Comparison of ENCODE assay signal across 7 cellular contexts in the genomic region with DNA sequence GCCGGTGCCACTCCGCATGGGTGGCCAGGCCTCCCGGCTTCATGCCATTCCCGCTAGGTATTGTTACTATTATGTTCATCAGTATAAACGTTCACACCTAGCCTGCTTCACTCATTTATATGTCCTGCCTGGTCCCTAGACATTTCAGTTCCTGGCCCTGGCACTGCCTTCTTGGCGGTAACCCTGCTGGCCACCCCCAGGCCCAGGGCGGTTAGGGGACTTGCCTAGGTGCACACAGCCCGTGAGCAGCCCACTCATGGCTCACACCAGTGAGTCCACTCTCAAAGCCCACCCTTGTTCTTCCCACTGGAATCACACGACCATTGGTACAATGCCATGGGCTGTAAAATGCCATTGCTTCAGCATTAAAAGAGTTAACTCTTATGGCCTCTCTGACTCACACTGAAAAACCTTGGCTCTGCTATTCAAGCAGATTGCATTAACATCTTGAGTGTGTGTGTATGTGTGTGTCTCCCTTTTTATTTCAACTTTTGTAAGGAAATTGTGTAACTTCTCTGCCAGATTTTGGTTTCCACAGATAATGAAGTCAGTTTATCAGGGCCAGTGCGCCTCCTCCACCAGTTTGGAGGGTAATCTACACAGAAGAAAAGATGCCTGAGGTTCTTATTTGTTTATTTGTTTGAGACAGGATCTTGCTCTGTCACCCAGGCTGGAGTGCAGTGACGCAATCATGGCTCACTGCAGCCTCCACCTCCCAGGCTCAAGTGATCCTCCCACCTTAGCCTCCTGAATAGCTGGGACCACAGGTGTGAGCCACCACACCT.
DNase-seq lines count a peak whose midpoint lies in the region; ATAC-seq and TF ChIP-seq lines count a peak whose summit lies in the region.

No MANE protein-coding gene starts in this region.

- H3K36me3 ChIP-seq in tibial artery, result no peaks in the 10 kb centered on the region

- peaks cover 15% of the 10 kb centered on the region for H3K27me3 Mint-ChIP-seq in activated naive CD8-positive, alpha-beta T cell treated with anti-CD3 and anti-CD28 coated beads for 36 hours

- intact Hi-C loops in tibial artery (cut with DNase I; ENCODE audit: low total_unique reads), result no loop called here

- peaks cover 0 to 34% (median 0%) of the 10 kb centered on the region in 4 donors for H3K4me1 ChIP-seq in tibial artery

- DNase-seq in HT1080 (ENCODE audit: low read depth) (peak; percentile 72), SKM-1 (lab: John Stamatoyannopoulos, UW; ENCODE audit: unreplicated experiment) (peak; percentile 89), fibroblast of villous mesenchyme (ENCODE audit: low read depth) (peak; percentile 98), tibial artery (peak in 1 of 2 donors; percentile 29), NCI-H526 (lab: John Stamatoyannopoulos, UW) (no peak)
- no peak for DNase-seq in activated naive CD8-positive, alpha-beta T cell treated with anti-CD3 and anti-CD28 coated beads for 36 hours

- TF ChIP-seq CTCF in fibroblast of villous mesenchyme (IDR thresholded peaks at IDR 0.05; ENCODE audit: insufficient read depth, low read depth, low read length) (no peak), tibial artery (IDR thresholded peaks at IDR 0.05) (no peak)

- no peaks in the 10 kb centered on the region for H3K36me3 Mint-ChIP-seq in activated naive CD8-positive, alpha-beta T cell treated with anti-CD3 and anti-CD28 coated beads for 36 hours

- H3K27ac ChIP-seq in tibial artery, result peak overlapping the region; percentile 9 to 40

- no peak for ATAC-seq in HG03571 (IDR thresholded peaks at IDR 0.05; ENCODE audit: unreplicated experiment)

- no peaks in the 10 kb centered on the region for H3K9me3 ChIP-seq in tibial artery

- H3K9me3 Mint-ChIP-seq in activated naive CD8-positive, alpha-beta T cell treated with anti-CD3 and anti-CD28 coated beads for 36 hours, result no peaks in the 10 kb centered on the region

- no peak overlapping the region for H3K4me3 Mint-ChIP-seq in activated naive CD8-positive, alpha-beta T cell treated with anti-CD3 and anti-CD28 coated beads for 36 hours

- no peak overlapping the region for H3K27ac Mint-ChIP-seq in activated naive CD8-positive, alpha-beta T cell treated with anti-CD3 and anti-CD28 coated beads for 36 hours

- H3K4me3 ChIP-seq in fibroblast of villous mesenchyme (ENCODE audit: low read depth, low read length), result no peak overlapping the region
- H3K4me3 ChIP-seq in tibial artery, result no peak overlapping the region

- H3K27me3 ChIP-seq in tibial artery, result no peaks in the 10 kb centered on the region

- H3K4me1 Mint-ChIP-seq in activated naive CD8-positive, alpha-beta T cell treated with anti-CD3 and anti-CD28 coated beads for 36 hours, result no peaks in the 10 kb centered on the region

Comparison
In these comparisons a context has a peak if more than half of its experiments do, and no peak if none do; other contexts are left out.
1. DNase-seq: peak in HT1080 (single experiment), SKM-1 (single experiment) and fibroblast of villous mesenchyme (single experiment); none in NCI-H526 (0 of 2) and activated naive CD8-positive, alpha-beta T cell treated with anti-CD3 and anti-CD28 coated beads for 36 hours (single experiment).